8 cellular contexts compared by ENCODE assay signal in the genomic region with DNA sequence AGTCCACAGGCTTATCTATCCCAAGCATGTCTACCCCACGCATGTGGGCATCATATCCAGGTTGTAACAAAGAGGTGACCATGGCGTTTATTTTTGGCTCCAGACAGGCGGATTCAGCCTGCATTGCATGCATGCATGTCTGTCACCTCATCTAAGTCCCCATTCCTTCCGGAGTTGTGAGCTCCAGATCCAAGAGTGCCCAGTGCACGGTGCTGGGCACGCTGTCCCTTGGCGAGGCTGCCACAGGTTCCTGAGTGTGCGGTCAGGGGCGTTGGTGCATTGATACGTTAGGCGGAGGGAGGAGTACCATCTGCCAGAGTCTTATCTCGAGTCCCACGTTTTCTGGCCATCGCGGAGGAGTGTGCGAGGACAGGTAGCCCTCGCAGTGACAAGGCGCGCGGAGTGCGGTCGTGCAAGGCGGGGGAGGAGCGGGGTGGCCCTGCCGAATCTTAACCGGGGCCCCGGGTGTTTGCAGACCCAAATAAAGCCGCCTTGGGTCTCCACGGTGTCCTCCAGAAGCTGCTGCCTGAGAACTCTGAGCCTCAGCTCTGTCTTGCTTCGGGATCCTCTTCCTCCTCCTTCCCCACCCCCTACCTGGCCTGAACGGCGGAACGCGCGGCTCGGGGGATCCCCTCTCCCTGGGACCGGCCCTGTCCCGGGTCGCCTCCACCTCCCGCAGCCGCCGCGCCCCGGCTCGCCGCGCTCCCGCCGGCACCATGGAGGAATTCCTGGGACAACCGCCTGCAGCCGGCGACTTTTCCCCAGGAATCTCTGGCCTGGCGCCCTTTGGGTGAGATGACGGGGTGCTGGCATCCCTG. TPM values are rescaled to one million over a fixed set of nuclear protein-coding genes. Genes with fewer than 3 reads are reported as not detected.
DNase-seq lines count a peak whose midpoint lies in the region; ATAC-seq, FAIRE-seq and TF ChIP-seq lines count a peak whose summit lies in the region.

No MANE protein-coding gene starts in this region.

- no peaks in the 10 kb centered on the region for H3K36me3 Mint-ChIP-seq in activated T-helper 2 cell treated with anti-CD3 and anti-CD28 coated beads, Interferon-gamma antibody, Interleukin-2, Interleukin-4, amounts not matched to agents 10 μg/mL and 5 μg/mL and 100 μg/mL, durations not matched to agents 14 hours and 24 hours and 36 hours (ENCODE audit: low read depth)
- H3K36me3 Mint-ChIP-seq in activated CD8-positive, alpha-beta memory T cell treated with anti-CD3 and anti-CD28 coated beads, Interleukin-2, amount 10 ng/mL, durations not matched to agents 7 days and 5 days, result peaks cover 1% of the 10 kb centered on the region
- H3K36me3 Mint-ChIP-seq in activated T-helper 17 cell treated with anti-CD3 and anti-CD28 coated beads, Interleukin-2, amount 50 U/mL, for 72 hours (ENCODE audit: low read depth), result no peaks in the 10 kb centered on the region

- peak overlapping the region; percentile 28 for H3K4me2 ChIP-seq in GM12878 (ENCODE audit: control insufficient read depth, insufficient read depth)

- no peaks in the 10 kb centered on the region for H4K20me1 ChIP-seq in GM12878 (ENCODE audit: control insufficient read depth, insufficient read depth)

- no TSS peak for BruUV-seq in GM12878 (replicated peaks; lab: Mats Ljungman, UMichigan)

- H3K36me3 ChIP-seq in BJ (ENCODE audit: control insufficient read depth, insufficient read depth, low read length) (no peaks in the 10 kb centered on the region), GM12878 (ENCODE audit: control insufficient read depth in 2 of 2, insufficient read depth in 2 of 2, low read length in 1 of 2) (no peaks in the 10 kb centered on the region), mesodermal cell (ENCODE audit: control insufficient read depth, insufficient read depth, low read length) (no peaks in the 10 kb centered on the region)

- H3K4me3 ChIP-seq in BJ (ENCODE audit: low read depth, low read length), result peak overlapping the region; percentile 24
- peak overlapping the region; percentile 27; the same call in 1 of the 2 replicates for H3K4me3 ChIP-seq in GM12878
- peak overlapping the region; percentile 56 for H3K4me3 ChIP-seq in mesodermal cell (ENCODE audit: extremely low read depth, insufficient read depth, low read length, poor library complexity, severe bottlenecking)

- POLR2A ChIA-PET in BJ (lab: Charles Lee) (no interaction called here), HEK293T (lab: Yijun Ruan, JAX) (interaction anchor here (1.0 kb wide), 1 partner anchor 24 kb away, joined by 3 read pairs; no protein-coding TSS in a partner anchor), GM12878 (lab: Charles Lee) (no interaction called here)

- H3K9me3 Mint-ChIP-seq in activated T-helper 2 cell treated with anti-CD3 and anti-CD28 coated beads, Interferon-gamma antibody, Interleukin-2, Interleukin-4, amounts not matched to agents 10 μg/mL and 5 μg/mL and 100 μg/mL, durations not matched to agents 14 hours and 24 hours and 36 hours, result no peaks in the 10 kb centered on the region
- H3K9me3 Mint-ChIP-seq in activated CD8-positive, alpha-beta memory T cell treated with anti-CD3 and anti-CD28 coated beads, Interleukin-2, amount 10 ng/mL, durations not matched to agents 7 days and 5 days (ENCODE audit: low read depth), result peaks cover 3% of the 10 kb centered on the region
- H3K9me3 Mint-ChIP-seq in activated T-helper 17 cell treated with anti-CD3 and anti-CD28 coated beads, Interleukin-2, amount 50 U/mL, for 72 hours, result peaks cover 12% of the 10 kb centered on the region

- intact Hi-C loops in GM12878 (cut with micrococcal nuclease; ENCODE audit: unreplicated experiment), result no loop called here
- intact Hi-C loops in activated T-helper 2 cell treated with anti-CD3 and anti-CD28 coated beads, Interferon-gamma antibody, Interleukin-2, Interleukin-4, amounts not matched to agents 10 μg/mL and 5 μg/mL and 100 μg/mL, durations not matched to agents 14 hours and 24 hours and 36 hours (cut with micrococcal nuclease), result no loop called here

- no peak for DNase-seq in BJ (ENCODE audit: low read depth)
- DNase-seq in HEK293T (ENCODE audit: extremely low spot score), result peak; percentile 22
- no peak for DNase-seq in GM12878 (ENCODE audit: low read depth, low spot score)
- DNase-seq in activated T-helper 2 cell treated with anti-CD3 and anti-CD28 coated beads, Interferon-gamma antibody, Interleukin-2, Interleukin-4, amounts not matched to agents 10 μg/mL and 5 μg/mL and 100 μg/mL, durations not matched to agents 14 hours and 24 hours and 36 hours (ENCODE audit: low spot score), result no peak
- DNase-seq in activated CD8-positive, alpha-beta memory T cell treated with anti-CD3 and anti-CD28 coated beads, Interleukin-2, amount 10 ng/mL, durations not matched to agents 7 days and 5 days, result no peak
- DNase-seq in frontal cortex (ENCODE audit: low spot score in 2 of 2), result no peak

- TF ChIP-seq POLR2A in GM12878 (IDR thresholded peaks at IDR 0.05; ENCODE audit: low read depth, low read length), result no peak

- H3K9me3 ChIP-seq in GM12878 (replicated peaks; ENCODE audit: control insufficient read depth, insufficient read depth, low read length) (no peaks in the 10 kb centered on the region), mesodermal cell (ENCODE audit: control insufficient read depth, low read length) (no peaks in the 10 kb centered on the region)

- H3K27me3 ChIP-seq in BJ (ENCODE audit: control insufficient read depth, insufficient read depth, low read length), result peaks cover 7% of the 10 kb centered on the region
- peaks cover 7 to 11% of the 10 kb centered on the region in 2 experiments for H3K27me3 ChIP-seq in GM12878 (replicated peaks in 1 of 2; ENCODE audit: control insufficient read depth in 2 of 2, insufficient read depth in 2 of 2, low read length in 1 of 2)

- H3K4me1 Mint-ChIP-seq in activated T-helper 2 cell treated with anti-CD3 and anti-CD28 coated beads, Interferon-gamma antibody, Interleukin-2, Interleukin-4, amounts not matched to agents 10 μg/mL and 5 μg/mL and 100 μg/mL, durations not matched to agents 14 hours and 24 hours and 36 hours (ENCODE audit: low read depth), result no peaks in the 10 kb centered on the region
- peaks cover 2% of the 10 kb centered on the region for H3K4me1 Mint-ChIP-seq in activated CD8-positive, alpha-beta memory T cell treated with anti-CD3 and anti-CD28 coated beads, Interleukin-2, amount 10 ng/mL, durations not matched to agents 7 days and 5 days
- no peaks in the 10 kb centered on the region for H3K4me1 Mint-ChIP-seq in activated T-helper 17 cell treated with anti-CD3 and anti-CD28 coated beads, Interleukin-2, amount 50 U/mL, for 72 hours

- no peak overlapping the region for H3K4me3 Mint-ChIP-seq in activated T-helper 2 cell treated with anti-CD3 and anti-CD28 coated beads, Interferon-gamma antibody, Interleukin-2, Interleukin-4, amounts not matched to agents 10 μg/mL and 5 μg/mL and 100 μg/mL, durations not matched to agents 14 hours and 24 hours and 36 hours (ENCODE audit: low read depth)
- H3K4me3 Mint-ChIP-seq in activated CD8-positive, alpha-beta memory T cell treated with anti-CD3 and anti-CD28 coated beads, Interleukin-2, amount 10 ng/mL, durations not matched to agents 7 days and 5 days, result no peak overlapping the region
- no peak overlapping the region for H3K4me3 Mint-ChIP-seq in activated T-helper 17 cell treated with anti-CD3 and anti-CD28 coated beads, Interleukin-2, amount 50 U/mL, for 72 hours

- RAD21 ChIA-PET in GM12878 (lab: Charles Lee; ENCODE audit: unreplicated experiment), result no interaction called here

- TF ChIP-seq RAD21 in GM12878 (IDR thresholded peaks at IDR 0.05; ENCODE audit: insufficient read depth, low read depth, low read length), result no peak

- FAIRE-seq in GM12878 (lab: Jason Lieb, UNC), result no peak
- FAIRE-seq in frontal cortex (lab: Jason Lieb, UNC), result no peak

- TF ChIP-seq CTCF in BJ (IDR thresholded peaks at IDR 0.05; ENCODE audit: insufficient read depth, low read depth, low read length), result no peak
- no peak for TF ChIP-seq CTCF in GM12878 (IDR thresholded peaks at IDR 0.05 in 2 of 3, conservative IDR thresholded peaks at IDR 0.05 in 1 of 3; ENCODE audit: control insufficient read depth in 2 of 3, extremely low read depth in 1 of 3, insufficient read depth in 1 of 3, low read depth in 3 of 3, low read length in 3 of 3)

- peaks cover 20% of the 10 kb centered on the region for H3K27me3 Mint-ChIP-seq in activated T-helper 2 cell treated with anti-CD3 and anti-CD28 coated beads, Interferon-gamma antibody, Interleukin-2, Interleukin-4, amounts not matched to agents 10 μg/mL and 5 μg/mL and 100 μg/mL, durations not matched to agents 14 hours and 24 hours and 36 hours (ENCODE audit: low read depth)
- H3K27me3 Mint-ChIP-seq in activated CD8-positive, alpha-beta memory T cell treated with anti-CD3 and anti-CD28 coated beads, Interleukin-2, amount 10 ng/mL, durations not matched to agents 7 days and 5 days, result peaks cover 12% of the 10 kb centered on the region
- H3K27me3 Mint-ChIP-seq in activated T-helper 17 cell treated with anti-CD3 and anti-CD28 coated beads, Interleukin-2, amount 50 U/mL, for 72 hours, result peaks cover 16% of the 10 kb centered on the region

- WGBS in GM12878 (ENCODE audit: insufficient coverage, insufficient replicate concordance, low lambda C conversion rate, missing lambda C conversion rate), result 28% methylated on average over 53 of the region's 54 CpGs
- 3% methylated on average over 34 to 40 of the region's 54 CpGs for WGBS in mesodermal cell (ENCODE audit: insufficient coverage in 2 of 2), 2 experiments

- CTCF ChIA-PET in BJ (lab: Yijun Ruan, JAX), result no interaction called here
- CTCF ChIA-PET in HEK293T (lab: Yijun Ruan, JAX), result no interaction called here
- CTCF ChIA-PET in GM12878 (lab: Yijun Ruan, JAX), result no interaction called here
- CTCF ChIA-PET in activated CD8-positive, alpha-beta memory T cell treated with anti-CD3 and anti-CD28 coated beads, Interleukin-2, amount 10 ng/mL, durations not matched to agents 7 days and 5 days (lab: Charles Lee), result no interaction called here

- H3K4me1 ChIP-seq in GM12878 (ENCODE audit: control insufficient read depth, insufficient read depth, low read length) (no peaks in the 10 kb centered on the region), mesodermal cell (ENCODE audit: control insufficient read depth, insufficient read depth, low read length, poor library complexity, severe bottlenecking) (peaks cover 5% of the 10 kb centered on the region)

- H3K27ac Mint-ChIP-seq in activated T-helper 2 cell treated with anti-CD3 and anti-CD28 coated beads, Interferon-gamma antibody, Interleukin-2, Interleukin-4, amounts not matched to agents 10 μg/mL and 5 μg/mL and 100 μg/mL, durations not matched to agents 14 hours and 24 hours and 36 hours, result no peak overlapping the region
- no peak overlapping the region for H3K27ac Mint-ChIP-seq in activated CD8-positive, alpha-beta memory T cell treated with anti-CD3 and anti-CD28 coated beads, Interleukin-2, amount 10 ng/mL, durations not matched to agents 7 days and 5 days
- H3K27ac Mint-ChIP-seq in activated T-helper 17 cell treated with anti-CD3 and anti-CD28 coated beads, Interleukin-2, amount 50 U/mL, for 72 hours, result no peak overlapping the region

- in situ Hi-C loops in GM12878 (cut with MboI), result no loop called here

- no peak overlapping the region for H3K9ac ChIP-seq in GM12878 (ENCODE audit: control insufficient read depth, insufficient read depth, low read length)

- H3K27ac ChIP-seq in GM12878 (ENCODE audit: control insufficient read depth, insufficient read depth) (no peak overlapping the region), mesodermal cell (ENCODE audit: low read depth, low read length, severe bottlenecking) (no peak overlapping the region)

- H3K79me2 ChIP-seq in GM12878 (ENCODE audit: control insufficient read depth, insufficient read depth, low read length), result no peaks in the 10 kb centered on the region

- SMC1A ChIA-PET in GM12878 (lab: Charles Lee; ENCODE audit: uncharacterized antibody, unreplicated experiment), result no interaction called here

- ATAC-seq in GM12878, result peak; percentile 57
- no peak for ATAC-seq in activated CD8-positive, alpha-beta memory T cell treated with anti-CD3 and anti-CD28 coated beads, Interleukin-2, amount 10 ng/mL, durations not matched to agents 7 days and 5 days
- no peak for ATAC-seq in activated T-helper 17 cell treated with anti-CD3 and anti-CD28 coated beads, Interleukin-2, amount 50 U/mL, for 72 hours (replicated peaks)

- no peak for TF ChIP-seq EP300 in GM12878 (IDR thresholded peaks at IDR 0.05; ENCODE audit: borderline replicate concordance in 1 of 2, control insufficient read depth in 1 of 2, low read depth in 2 of 2, low read length in 2 of 2)

- H2AFZ ChIP-seq in GM12878 (ENCODE audit: control insufficient read depth, low read depth, low read length), result no peak overlapping the region; the same call in 1 of the 2 replicates

RNA-seq across cellular contexts. Expression of gene GALNTL6, which starts 0.6 kb away (rescaled TPM):
- polyA plus RNA-seq in BJ (2011; rRNA removed) (0.02 TPM in 2 replicates), GM12878 (2011; rRNA removed) (0.29 and 0.40 TPM in 2 replicates), GM12878 (2014; fragmentation: Illumina TruSeq; extraction: Trizol) (0.01 and 0.11 TPM in 2 replicates), GM12878 (2014; fragmentation: Nextera tagmentation; extraction: Ambion mirVana) (not detected), GM12878 (2014; rRNA removed) (not detected in 2 replicates), GM12878 (2016; fragmentation: Nextera tagmentation; extraction: Ambion mirVana) (not detected)
- polyA minus RNA-seq in BJ (2011; rRNA and poly(A)+ RNA removed), result not detected in 2 replicates
- 0.13 TPM in 1 of 2 replicates, not detected in the other for total RNA-seq in GM12878 (2013; cell fraction: nucleolus; rRNA removed)
- total RNA-seq in GM12878 (2014; rRNA removed) (not detected in 2 replicates), GM12878 (2014; rRNA removed; fragmentation: Illumina TruSeq; extraction: Trizol) (not detected in 2 replicates), GM12878 (2021) (not detected in 2 replicates), frontal cortex (23.6 TPM)
- not detected for polyA plus RNA-seq in GM12878 (2011; ENCODE audit: low read depth)
- 0.12 and 0.15 TPM in 2 replicates for polyA plus RNA-seq in GM12878 (2011; cell fraction: cytosol; rRNA removed)
- polyA plus RNA-seq in GM12878 (2011; cell fraction: nucleus; rRNA removed), result 0.07 and 0.30 TPM in 2 replicates
- not detected in 2 replicates for polyA plus RNA-seq in GM12878 (2012)
- 0.37 and 0.41 TPM in 2 replicates for polyA minus RNA-seq in GM12878 (2011; rRNA and poly(A)+ RNA removed)
- polyA minus RNA-seq in GM12878 (2011; cell fraction: cytosol; rRNA and poly(A)+ RNA removed), result not detected in 2 replicates
- polyA minus RNA-seq in GM12878 (2011; cell fraction: nucleus; rRNA and poly(A)+ RNA removed), result 0.57 and 0.85 TPM in 2 replicates
- polyA plus RNA-seq in mesodermal cell (2013, experiment 1 of 2), result 0.41 TPM
- polyA plus RNA-seq in mesodermal cell (2013, experiment 2 of 2), result 0.30 TPM
- total RNA-seq in activated T-helper 2 cell treated with anti-CD3 and anti-CD28 coated beads, Interferon-gamma antibody, Interleukin-2, Interleukin-4, amounts not matched to agents 10 μg/mL and 5 μg/mL and 100 μg/mL, durations not matched to agents 14 hours and 24 hours and 36 hours, result not detected in 2 replicates
- not detected for total RNA-seq in activated CD8-positive, alpha-beta memory T cell treated with anti-CD3 and anti-CD28 coated beads, Interleukin-2, amount 10 ng/mL, durations not matched to agents 7 days and 5 days
- not detected for total RNA-seq in activated T-helper 17 cell treated with anti-CD3 and anti-CD28 coated beads, Interleukin-2, amount 50 U/mL, for 72 hours

Comparison
In these comparisons a context has a peak if more than half of its experiments do, and no peak if none do; other contexts are left out.
1. RNA of gene GALNTL6, which starts 0.6 kb away (total RNA-seq): 23.6 TPM in frontal cortex (single experiment); 0.13 TPM in GM12878, not detected in activated T-helper 2 cell treated with anti-CD3 and anti-CD28 coated beads, Interferon-gamma antibody, Interleukin-2, Interleukin-4, amounts not matched to agents 10 μg/mL and 5 μg/mL and 100 μg/mL, durations not matched to agents 14 hours and 24 hours and 36 hours, not detected in activated CD8-positive, alpha-beta memory T cell treated with anti-CD3 and anti-CD28 coated beads, Interleukin-2, amount 10 ng/mL, durations not matched to agents 7 days and 5 days and not detected in activated T-helper 17 cell treated with anti-CD3 and anti-CD28 coated beads, Interleukin-2, amount 50 U/mL, for 72 hours; every median in the first group is over 10 times any median in the second.
2. Peak in every context shown above with its lines, with median percentiles within 50 percentile points of each other: H3K4me3 ChIP-seq.